21 cellular contexts compared by ENCODE assay signal in genomic region chr2:30275256-30275655, GRCh38. TPM values are rescaled to one million over a fixed set of nuclear protein-coding genes. Genes with fewer than 3 reads are reported as not detected.
DNase-seq lines count a peak whose midpoint lies in the region; ATAC-seq and TF ChIP-seq lines count a peak whose summit lies in the region.
"Had no signal": no experiment of that assay in that cellular context is flagged by ENCODE, and none has a peak within 500 bp of the region (broad histone marks: within the 10 kb centered on the region; RNA-seq: fewer than 3 reads in every experiment).

No MANE protein-coding gene starts in this region.

- H3K9me1 ChIP-seq in IMR-90 (ENCODE audit: insufficient read depth, low read length) = peaks cover 18% of the 10 kb centered on the region

- H3K36me3 ChIP-seq in IMR-90 (ENCODE audit: control insufficient read depth, insufficient read depth, low read length) = no peaks in the 10 kb centered on the region
- H3K36me3 ChIP-seq in esophagus squamous epithelium = no peaks in the 10 kb centered on the region
- H3K36me3 ChIP-seq in tibial artery = no peaks in the 10 kb centered on the region
- H3K36me3 ChIP-seq: adrenal gland had no signal

- H3K4me3 ChIP-seq in IMR-90 (ENCODE audit: insufficient read depth, low read depth, low read length) = no peak overlapping the region
- peak overlapping the region in 1 of 4 donors; percentile 3 for H3K4me3 ChIP-seq in esophagus squamous epithelium
- H3K4me3 ChIP-seq in tibial artery = no peak overlapping the region
- H3K4me3 ChIP-seq: adrenal gland had no signal

- H2AK9ac ChIP-seq in IMR-90 (replicated peaks; ENCODE audit: low read depth, low read length, poor library complexity) = no peak overlapping the region

- intact Hi-C loops in IMR-90 (cut with micrococcal nuclease) (loop anchor here (2.0 kb wide), 1 partner anchor 18 kb away; no protein-coding TSS in a partner anchor), esophagus squamous epithelium (cut with DNase I) (no loop called here), tibial artery (cut with DNase I; ENCODE audit: low total_unique reads) (no loop called here)

- H2AFZ ChIP-seq in IMR-90 (replicated peaks; ENCODE audit: low read length, poor library complexity) = no peak overlapping the region

- H3K9me3 Mint-ChIP-seq in activated naive CD8-positive, alpha-beta T cell treated with anti-CD3 and anti-CD28 coated beads, Interleukin-2, amount 50 U/mL, for 24 hours = no peaks in the 10 kb centered on the region
- H3K9me3 Mint-ChIP-seq: CD4-positive, alpha-beta memory T cell; dendritic cell treated with granulocyte-macrophage colony-stimulating factor and Interleukin-4, amounts not matched to agents 40 ng/mL and 50 ng/mL, for 4 days; WTC11 had no signal

- no peak overlapping the region; the same call in 1 of the 2 replicates for H3K9ac ChIP-seq in IMR-90 (ENCODE audit: low read depth, low read length)

- peaks cover 2% of the 10 kb centered on the region for H3K27me3 Mint-ChIP-seq in activated naive CD8-positive, alpha-beta T cell treated with anti-CD3 and anti-CD28 coated beads, Interleukin-2, amount 50 U/mL, for 24 hours
- H3K27me3 Mint-ChIP-seq: CD4-positive, alpha-beta memory T cell; memory B cell had no signal

- no peaks in the 10 kb centered on the region for H3K9me3 ChIP-seq in IMR-90 (ENCODE audit: control insufficient read depth, insufficient read depth, low read length)
- no peaks in the 10 kb centered on the region for H3K9me3 ChIP-seq in esophagus squamous epithelium
- H3K9me3 ChIP-seq in tibial artery = no peaks in the 10 kb centered on the region
- H3K9me3 ChIP-seq: adrenal gland had no signal

- no peak overlapping the region for H3K4me2 ChIP-seq in IMR-90 (ENCODE audit: low read depth, low read length)

- H3K56ac ChIP-seq in IMR-90 (ENCODE audit: extremely low read depth, insufficient read depth, low read length) = no peak overlapping the region

- peak overlapping the region; percentile 98 for H3K27ac Mint-ChIP-seq in activated naive CD8-positive, alpha-beta T cell treated with anti-CD3 and anti-CD28 coated beads, Interleukin-2, amount 50 U/mL, for 24 hours
- H3K27ac Mint-ChIP-seq: CD4-positive, alpha-beta memory T cell; dendritic cell treated with granulocyte-macrophage colony-stimulating factor and Interleukin-4, amounts not matched to agents 40 ng/mL and 50 ng/mL, for 4 days; memory B cell; WTC11 had no signal

- POLR2A ChIA-PET in IMR-90 (lab: Charles Lee; ENCODE audit: unreplicated experiment) = no interaction called here

- DNase-seq in IMR-90 (no peak), esophagus squamous epithelium (lab: John Stamatoyannopoulos, UW) (no peak), tibial artery (no peak), GM13977 (ENCODE audit: low spot score) (no peak), occipital lobe (lab: John Stamatoyannopoulos, UW) (no peak)
- no peak for DNase-seq in activated naive CD8-positive, alpha-beta T cell treated with anti-CD3 and anti-CD28 coated beads, Interleukin-2, amount 50 U/mL, for 24 hours
- DNase-seq in activated CD4-positive, alpha-beta T cell treated with anti-CD3 and anti-CD28 coated beads for 1 hour = no peak
- DNase-seq: activated CD4-positive, alpha-beta T cell treated with anti-CD3 and anti-CD28 coated beads, Interleukin-2, amount 50 U/mL, for 48 hours; activated gamma-delta T cell; adrenal gland; CD4-positive, alpha-beta memory T cell; left cardiac atrium; NCI-H1092; NCI-H187; NCI-H2227 treated with DMSO at 0.1 percent for 48 hours; NCI-H774; stimulated activated CD4-positive, alpha-beta T cell treated with anti-CD3 and anti-CD28 coated beads, Interleukin-2, amount 100 ng/mL, for 24 hours; T-helper 9 cell had no signal

- peaks cover 87% of the 10 kb centered on the region for H3K4me1 Mint-ChIP-seq in activated naive CD8-positive, alpha-beta T cell treated with anti-CD3 and anti-CD28 coated beads, Interleukin-2, amount 50 U/mL, for 24 hours
- H3K4me1 Mint-ChIP-seq: WTC11 had no signal

- TF ChIP-seq CTCF in IMR-90 (conservative IDR thresholded peaks at IDR 0.05; ENCODE audit: low read depth, low read length) (no peak), esophagus squamous epithelium (IDR thresholded peaks at IDR 0.05) (no peak), tibial artery (IDR thresholded peaks at IDR 0.05) (no peak), GM13977 (IDR thresholded peaks at IDR 0.05; ENCODE audit: extremely low read depth, insufficient read depth, missing control alignments) (no peak)

- H3K4ac ChIP-seq in IMR-90 (ENCODE audit: low read depth, low read length) = peak overlapping the region; percentile 55; the same call in 1 of the 2 replicates

- in situ Hi-C loops in IMR-90 (cut with MboI; ENCODE audit: low sequenced_read_pairs) (no loop called here), GM13977 (cut with MboI; ENCODE audit: low pct_unique_long_range_greater_than_20kb, low sequenced_read_pairs, unreplicated experiment) (no loop called here)

- no TSS peak for BruUV-seq in IMR-90 (replicated peaks; lab: Mats Ljungman, UMichigan)

- no peaks in the 10 kb centered on the region for H4K20me1 ChIP-seq in IMR-90 (ENCODE audit: insufficient read depth, low read length)

- H4K91ac ChIP-seq in IMR-90 (ENCODE audit: insufficient read depth, low read depth, low read length) = peak overlapping the region; percentile 88

- peak overlapping the region; percentile 94; the same call in 2 of the 3 replicates for H2BK15ac ChIP-seq in IMR-90 (ENCODE audit: low read depth, low read length)

- H4K8ac ChIP-seq in IMR-90 (ENCODE audit: low read depth in 2 of 2, low read length in 2 of 2) = peak overlapping the region; percentile 34 to 54

- peak overlapping the region; percentile 21; the same call in 1 of the 2 replicates for H4K5ac ChIP-seq in IMR-90 (ENCODE audit: low read depth, low read length)

- H2BK20ac ChIP-seq in IMR-90 (ENCODE audit: low read depth, low read length) = peak overlapping the region; percentile 75; the same call in 1 of the 2 replicates

- H3K4me1 ChIP-seq in IMR-90 (ENCODE audit: control insufficient read depth, insufficient read depth, low read length) (peaks cover 31% of the 10 kb centered on the region), esophagus squamous epithelium (peaks cover 23 to 50% (median 23%) of the 10 kb centered on the region in 3 donors), tibial artery (peaks cover 0 to 42% (median 21%) of the 10 kb centered on the region in 4 donors)

- no peak overlapping the region for H3K4me3 Mint-ChIP-seq in activated naive CD8-positive, alpha-beta T cell treated with anti-CD3 and anti-CD28 coated beads, Interleukin-2, amount 50 U/mL, for 24 hours
- H3K4me3 Mint-ChIP-seq: CD4-positive, alpha-beta memory T cell; dendritic cell treated with granulocyte-macrophage colony-stimulating factor and Interleukin-4, amounts not matched to agents 40 ng/mL and 50 ng/mL, for 4 days; memory B cell; WTC11 had no signal

- H3K14ac ChIP-seq in IMR-90 (replicated peaks; ENCODE audit: low read depth, low read length) = peak overlapping the region; percentile 61

- H2BK120ac ChIP-seq in IMR-90 (ENCODE audit: low read depth, low read length) = peak overlapping the region; percentile 72

- no CpG with 5 or more reads among the region's 3 CpGs for WGBS in IMR-90 (ENCODE audit: extremely low coverage in 2 of 2, insufficient read length in 1 of 2), 2 experiments
- 48 to 49% methylated on average over 3 of the region's 3 CpGs for WGBS in esophagus squamous epithelium, 2 donors

- no peak for ATAC-seq in IMR-90 (ENCODE audit: low read depth)
- ATAC-seq in activated naive CD8-positive, alpha-beta T cell treated with anti-CD3 and anti-CD28 coated beads, Interleukin-2, amount 50 U/mL, for 24 hours = no peak
- ATAC-seq: WTC11 had no signal

- dilution Hi-C loops in IMR-90 (cut with HindIII; ENCODE audit: low sequenced_read_pairs, unreplicated experiment) = no loop called here

- peak overlapping the region; percentile 98 for H2BK5ac ChIP-seq in IMR-90 (ENCODE audit: low read depth, low read length, poor library complexity, severe bottlenecking)

- H3K27ac ChIP-seq in IMR-90 (ENCODE audit: insufficient read depth, low read length) (no peak overlapping the region), esophagus squamous epithelium (peak overlapping the region in 3 of 4 donors; percentile 66 to 76 (median 73)), tibial artery (peak overlapping the region; percentile 59 to 69)
- H3K27ac ChIP-seq: adrenal gland had no signal

- H3K23ac ChIP-seq in IMR-90 (ENCODE audit: low read depth, low read length) = 0 out of 2 replicates have a peak overlapping the region, but pooled peaks have one; percentile 44

- H3K27me3 ChIP-seq in IMR-90 (ENCODE audit: control insufficient read depth, insufficient read depth, low read length) (no peaks in the 10 kb centered on the region), esophagus squamous epithelium (no peaks in the 10 kb centered on the region), tibial artery (no peaks in the 10 kb centered on the region)
- H3K27me3 ChIP-seq: adrenal gland had no signal

- H3K18ac ChIP-seq in IMR-90 (ENCODE audit: low read depth, low read length) = peak overlapping the region; percentile 74; the same call in 1 of the 2 replicates

- CTCF ChIA-PET in IMR-90 (lab: Yijun Ruan, JAX) = no interaction called here

- TF ChIP-seq RAD21 in IMR-90 (IDR thresholded peaks at IDR 0.05; ENCODE audit: low read length) = no peak

- H3K79me1 ChIP-seq in IMR-90 (ENCODE audit: low read depth in 1 of 2, low read length in 2 of 2) = peaks cover 3 to 19% of the 10 kb centered on the region in 2 experiments; a peak in 3 of 4 replicates

- TF ChIP-seq POLR2A in IMR-90 (IDR thresholded peaks at IDR 0.05; ENCODE audit: low read depth, low read length) = no peak
- TF ChIP-seq POLR2A in esophagus squamous epithelium (IDR thresholded peaks at IDR 0.05) = no peak

- peak overlapping the region; percentile 90; the same call in 1 of the 2 replicates for H2AK5ac ChIP-seq in IMR-90 (ENCODE audit: low read depth, low read length)

- peaks cover 8% of the 10 kb centered on the region for H3K36me3 Mint-ChIP-seq in activated naive CD8-positive, alpha-beta T cell treated with anti-CD3 and anti-CD28 coated beads, Interleukin-2, amount 50 U/mL, for 24 hours (ENCODE audit: low read depth)
- H3K36me3 Mint-ChIP-seq: CD4-positive, alpha-beta memory T cell; WTC11 had no signal

TF ChIP-seq in IMR-90, 13 proteins besides CTCF, POLR2A, EP300 and RAD21 (continues in another document):
- TF ChIP-seq BHLHE40 (IDR thresholded peaks at IDR 0.05; ENCODE audit: low read depth, low read length) = no peak
- no peak for TF ChIP-seq CHD1 (IDR thresholded peaks at IDR 0.05; ENCODE audit: low read depth, low read length)
- TF ChIP-seq RCOR1 (IDR thresholded peaks at IDR 0.05; ENCODE audit: insufficient replicate concordance, low read length) = no peak

RNA-seq across cellular contexts. Expression of gene LBH, which starts 43.9 kb away (rescaled TPM):
- total RNA-seq in IMR-90 (2012; rRNA removed) = 155 and 158 TPM in 2 replicates
- polyA plus RNA-seq in IMR-90 (2012; rRNA removed) = 163 and 202 TPM in 2 replicates
- 108 and 247 TPM in 2 replicates for polyA plus RNA-seq in IMR-90 (2012; cell fraction: cytosol; rRNA removed)
- 92.9 and 150 TPM in 2 replicates for polyA plus RNA-seq in IMR-90 (2012; cell fraction: nucleus; rRNA removed; ENCODE audit: low replicate concordance)
- total RNA-seq in esophagus squamous epithelium = 10 to 100 TPM in 3 of 4 donors, 1 to 10 TPM in 1; 2.4 to 22.7 (median 17.6) TPM
- total RNA-seq in occipital lobe = 45.9 TPM
